In the genomic region with DNA sequence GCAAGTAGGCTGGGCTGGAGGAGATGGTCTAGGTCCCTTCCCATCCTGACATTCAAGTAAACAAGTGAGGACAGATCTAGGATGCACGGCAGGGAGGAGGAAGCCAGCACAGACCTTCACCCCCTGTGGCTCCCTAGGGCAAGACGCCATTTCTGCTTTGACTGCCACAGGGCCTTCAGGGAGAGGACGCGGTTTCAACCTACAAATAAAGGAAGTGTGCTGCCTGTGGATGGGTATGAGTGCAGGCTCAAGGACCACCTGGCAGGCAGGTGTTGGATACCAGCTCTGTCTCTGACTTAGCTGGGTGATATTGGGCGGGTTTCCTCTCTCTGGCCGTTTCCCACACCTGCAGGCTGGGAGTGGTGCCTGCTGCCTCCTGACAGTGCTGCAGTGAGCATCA, we compare ENCODE assay signal across 8 cellular contexts. TPM values are rescaled to one million over a fixed set of nuclear protein-coding genes. Genes with fewer than 3 reads are reported as not detected.
DNase-seq lines count a peak whose midpoint lies in the region; ATAC-seq and TF ChIP-seq lines count a peak whose summit lies in the region.

No MANE protein-coding gene starts in this region.

- peaks cover 0 to 3% (median 0%) of the 10 kb centered on the region in 7 donors for H3K9me3 Mint-ChIP-seq in CD14-positive monocyte
- no peaks in the 10 kb centered on the region for H3K9me3 Mint-ChIP-seq in naive thymus-derived CD4-positive, alpha-beta T cell

- TF ChIP-seq CTCF in CD14-positive monocyte (IDR thresholded peaks at IDR 0.05) (no peak), breast epithelium (IDR thresholded peaks at IDR 0.05) (no peak), left lung (IDR thresholded peaks at IDR 0.05) (no peak)

- peaks cover 4 to 19% of the 10 kb centered on the region in 2 donors for H3K36me3 Mint-ChIP-seq in CD14-positive monocyte
- H3K36me3 Mint-ChIP-seq in naive thymus-derived CD4-positive, alpha-beta T cell: peaks cover 7 to 54% (median 33%) of the 10 kb centered on the region in 5 donors

- ATAC-seq in naive thymus-derived CD4-positive, alpha-beta T cell: no peak
- no peak for ATAC-seq in left lung

- peak overlapping the region; percentile 90 for H3K27ac ChIP-seq in breast epithelium
- no peak overlapping the region for H3K27ac ChIP-seq in naive thymus-derived CD4-positive, alpha-beta T cell (ENCODE audit: low read depth, low read length)
- H3K27ac ChIP-seq in left lung: peak overlapping the region in 1 of 2 donors; percentile 35

- H3K4me3 Mint-ChIP-seq in CD14-positive monocyte: no peak overlapping the region
- peak overlapping the region in 9 of 10 donors; percentile 42 to 79 (median 75) for H3K4me3 Mint-ChIP-seq in naive thymus-derived CD4-positive, alpha-beta T cell

- intact Hi-C loops in CD14-positive monocyte (cut with micrococcal nuclease) (loop anchor here in 1 of 2 donors (5.0 kb wide), 1 partner anchor 35 kb away; no protein-coding TSS in a partner anchor), breast epithelium (cut with DNase I; ENCODE audit: low total_unique reads) (no loop called here), left lung (cut with DNase I) (no loop called here)
- intact Hi-C loops in naive thymus-derived CD4-positive, alpha-beta T cell (cut with micrococcal nuclease): no loop called here

- no peak for TF ChIP-seq POLR2A in breast epithelium (IDR thresholded peaks at IDR 0.05)

- peaks cover 18 to 65% of the 10 kb centered on the region in 2 donors for H3K4me1 ChIP-seq in breast epithelium
- peaks cover 80 to 95% of the 10 kb centered on the region in 2 donors for H3K4me1 ChIP-seq in naive thymus-derived CD4-positive, alpha-beta T cell (ENCODE audit: control insufficient read depth in 2 of 2, insufficient read depth in 2 of 2, low read length in 2 of 2)
- peaks cover 58 to 81% of the 10 kb centered on the region in 2 donors for H3K4me1 ChIP-seq in left lung

- H3K36me3 ChIP-seq in breast epithelium (no peaks in the 10 kb centered on the region), left lung (no peaks in the 10 kb centered on the region)
- H3K36me3 ChIP-seq in naive thymus-derived CD4-positive, alpha-beta T cell (ENCODE audit: control insufficient read depth in 2 of 3, insufficient read depth in 3 of 3, low read length in 3 of 3): peaks cover 9 to 53% (median 14%) of the 10 kb centered on the region in 3 experiments

- peaks cover 0 to 9% (median 5%) of the 10 kb centered on the region in 3 donors for H3K27me3 Mint-ChIP-seq in CD14-positive monocyte (ENCODE audit: low read depth in 3 of 3)
- H3K27me3 Mint-ChIP-seq in naive thymus-derived CD4-positive, alpha-beta T cell: no peaks in the 10 kb centered on the region

- H3K27me3 ChIP-seq in breast epithelium (no peaks in the 10 kb centered on the region), left lung (no peaks in the 10 kb centered on the region)
- H3K27me3 ChIP-seq in naive thymus-derived CD4-positive, alpha-beta T cell (ENCODE audit: control insufficient read depth in 2 of 2, insufficient read depth in 2 of 2, low read length in 2 of 2): no peaks in the 10 kb centered on the region

- H3K4me1 Mint-ChIP-seq in CD14-positive monocyte: peaks cover 79% of the 10 kb centered on the region
- H3K4me1 Mint-ChIP-seq in naive thymus-derived CD4-positive, alpha-beta T cell: peaks cover 84 to 99% (median 97%) of the 10 kb centered on the region in 7 donors

- DNase-seq in CD14-positive monocyte (ENCODE audit: low spot score): peak; percentile 45
- peak; percentile 95 for DNase-seq in NCI-H2029 (lab: John Stamatoyannopoulos, UW)
- DNase-seq in breast epithelium (ENCODE audit: low spot score in 2 of 2): no peak
- DNase-seq in naive thymus-derived CD4-positive, alpha-beta T cell: peak in 1 of 9 donors; percentile 6
- no peak for DNase-seq in KG1 (lab: John Stamatoyannopoulos, UW)
- DNase-seq in stimulated activated naive CD4-positive, alpha-beta T cell treated with Interleukin-2 at 50 U/mL for 16 hours (lab: John Stamatoyannopoulos, UW): no peak
- no peak for DNase-seq in left lung
- no peak for DNase-seq in SKM-1 (lab: John Stamatoyannopoulos, UW; ENCODE audit: unreplicated experiment)

- peak overlapping the region in 4 of 7 donors; percentile 40 to 79 (median 69) for H3K27ac Mint-ChIP-seq in CD14-positive monocyte
- H3K27ac Mint-ChIP-seq in naive thymus-derived CD4-positive, alpha-beta T cell: peak overlapping the region; percentile 69 to 95 (median 87)

- CTCF ChIA-PET in naive thymus-derived CD4-positive, alpha-beta T cell (lab: Charles Lee): no interaction called here

- H3K4me3 ChIP-seq in breast epithelium: no peak overlapping the region
- no peak overlapping the region for H3K4me3 ChIP-seq in naive thymus-derived CD4-positive, alpha-beta T cell (ENCODE audit: low read length)
- H3K4me3 ChIP-seq in left lung: no peak overlapping the region

- H3K9me3 ChIP-seq in breast epithelium (no peaks in the 10 kb centered on the region), left lung (no peaks in the 10 kb centered on the region)
- H3K9me3 ChIP-seq in naive thymus-derived CD4-positive, alpha-beta T cell (ENCODE audit: control insufficient read depth in 2 of 3, low read length in 3 of 3): no peaks in the 10 kb centered on the region

- POLR2A ChIA-PET in naive thymus-derived CD4-positive, alpha-beta T cell (lab: Charles Lee): interaction anchor here (3.5 to 16.3 kb wide), 3 partner anchors 10 to 17 kb away, joined by 16 to 134 read pairs (median 92); no protein-coding TSS in a partner anchor

RNA-seq across cellular contexts. Expression of a gene that starts 16.2 kb away (rescaled TPM):
- polyA plus RNA-seq in CD14-positive monocyte: under 1 TPM; 0.56 to 0.71 TPM
- 10 to 100 TPM; 29.5 to 78.9 (median 42.1) TPM for total RNA-seq in breast epithelium
- 100 to 1,000 TPM in 1 of 5 experiments, 10 to 100 TPM in 4; 43.6 to 123 (median 73.1) TPM for total RNA-seq in naive thymus-derived CD4-positive, alpha-beta T cell
- polyA plus RNA-seq in naive thymus-derived CD4-positive, alpha-beta T cell: 10 to 100 TPM; 16.6 to 18.6 TPM
- 10 to 100 TPM; 10.5 to 12.1 TPM for total RNA-seq in left lung

Comparison
In these comparisons a context has a peak if more than half of its experiments do, and no peak if none do; other contexts are left out.
1. DNase-seq: peak in CD14-positive monocyte (single experiment) and NCI-H2029 (single experiment); none in breast epithelium (0 of 2), KG1 (single experiment), stimulated activated naive CD4-positive, alpha-beta T cell treated with Interleukin-2 at 50 U/mL for 16 hours (single experiment), left lung (0 of 2) and SKM-1 (single experiment).
2. H3K4me3 Mint-ChIP-seq: peak in naive thymus-derived CD4-positive, alpha-beta T cell (9 of 10); none in CD14-positive monocyte (0 of 2).